19 cellular contexts compared by ENCODE assay signal in the genomic region with DNA sequence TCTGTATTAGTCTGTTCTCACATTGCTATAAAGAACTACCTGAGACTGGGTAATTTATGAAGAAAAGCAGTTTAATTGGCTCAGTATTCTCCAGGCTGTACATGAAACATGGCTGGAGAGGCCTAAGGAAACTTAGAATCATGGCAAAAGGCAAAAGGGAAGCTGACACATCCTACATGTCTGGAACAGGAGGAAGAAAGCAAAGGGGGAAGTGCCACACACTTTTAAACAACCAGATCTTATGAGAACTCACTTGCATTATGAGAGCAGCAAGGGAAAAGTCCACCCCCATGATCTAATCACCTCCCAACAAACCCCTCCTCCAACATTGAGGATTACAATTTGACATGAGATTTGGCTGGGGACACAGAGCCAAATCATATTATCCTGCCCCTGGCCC.
"Had no signal": no experiment of that assay in that cellular context is flagged by ENCODE, and none has a peak within 500 bp of the region (broad histone marks: within the 10 kb centered on the region; RNA-seq: fewer than 3 reads in every experiment).

No MANE protein-coding gene starts in this region.

- H3K4me3 ChIP-seq: ascending aorta, colonic mucosa, gastroesophageal sphincter, heart left ventricle, left lung had no signal

- ATAC-seq: activated CD4-positive, CD25-positive, alpha-beta regulatory T cell treated with anti-CD3 and anti-CD28 coated beads, Interleukin-2, amount 50 U/mL, for 24 hours; activated T-cell treated with anti-CD3 and anti-CD28 coated beads, Interleukin-2, amount 50 U/mL, for 4 hours; esophagus mucosa; gastroesophageal sphincter; heart left ventricle; left lung had no signal

- H3K27me3 Mint-ChIP-seq: central memory CD8-positive, alpha-beta T cell; progenitor cell of endocrine pancreas had no signal

- DNase-seq: activated CD4-positive, alpha-beta T cell treated with anti-CD3 and anti-CD28 coated beads, Interleukin-2, amount 10 ng/mL, durations not matched to agents 7 days and 5 days; activated CD8-positive, alpha-beta memory T cell treated with anti-CD3 and anti-CD28 coated beads, Interleukin-2, amount 50 U/mL, for 4 hours; activated effector memory CD4-positive, alpha-beta T cell treated with Interleukin-2 at 50 U/mL for 16 hours; activated naive CD4-positive, alpha-beta T cell treated with anti-CD3 and anti-CD28 coated beads, Interleukin-2, amount 50 U/mL, for 16 hours; activated T-cell treated with anti-CD3 and anti-CD28 coated beads, Interleukin-2, amount 50 U/mL, for 4 hours; colonic mucosa; heart left ventricle; left lung; midbrain; stimulated activated CD4-positive, alpha-beta T cell treated with anti-CD3 and anti-CD28 coated beads, Interleukin-12 subunit alpha, Interleukin-12 subunit beta, amount 100 ng/mL, for 4 hours; stimulated activated CD4-positive, alpha-beta T cell treated with anti-CD3 and anti-CD28 coated beads, Interleukin-1b, Interleukin-23, amount 100 ng/mL, for 48 hours; stimulated activated CD8-positive, alpha-beta memory T cell treated with anti-CD3 and anti-CD28 coated beads, Interleukin-4, amount 100 ng/mL, for 48 hours; stimulated activated naive CD4-positive, alpha-beta T cell had no signal

- H3K4me3 Mint-ChIP-seq: activated CD4-positive, alpha-beta T cell treated with anti-CD3 and anti-CD28 coated beads, Interleukin-2, amount 10 ng/mL, durations not matched to agents 7 days and 5 days; activated T-cell treated with anti-CD3 and anti-CD28 coated beads, Interleukin-2, amount 50 U/mL, for 4 hours; central memory CD8-positive, alpha-beta T cell had no signal

- H3K4me1 Mint-ChIP-seq: activated CD4-positive, alpha-beta T cell treated with anti-CD3 and anti-CD28 coated beads, Interleukin-2, amount 10 ng/mL, durations not matched to agents 7 days and 5 days; central memory CD8-positive, alpha-beta T cell had no signal

- H3K27ac Mint-ChIP-seq: activated CD4-positive, alpha-beta T cell treated with anti-CD3 and anti-CD28 coated beads, Interleukin-2, amount 10 ng/mL, durations not matched to agents 7 days and 5 days; progenitor cell of endocrine pancreas had no signal
